In the genomic region with DNA sequence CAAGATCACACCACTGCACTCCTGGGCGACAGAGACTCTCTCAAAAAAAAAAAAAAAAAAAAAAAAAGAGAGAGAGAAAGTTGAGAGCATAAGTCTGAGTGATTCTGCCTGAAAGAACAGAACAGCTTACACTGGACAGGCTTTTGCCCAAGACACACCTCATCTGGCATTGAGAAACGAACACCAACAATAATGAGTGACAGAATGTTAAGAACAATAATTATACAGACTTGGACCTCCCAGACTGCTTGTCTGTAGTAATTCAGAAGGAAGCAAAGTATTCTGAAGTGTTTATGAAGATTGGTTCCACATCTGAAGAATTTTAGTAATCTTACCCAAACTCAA, we compare ENCODE assay signal across 10 cellular contexts. TPM values are rescaled to one million over a fixed set of nuclear protein-coding genes. Genes with fewer than 3 reads are reported as not detected.
DNase-seq lines count a peak whose midpoint lies in the region; ATAC-seq and TF ChIP-seq lines count a peak whose summit lies in the region.
"Had no signal": no experiment of that assay in that cellular context is flagged by ENCODE, and none has a peak within 500 bp of the region (broad histone marks: within the 10 kb centered on the region; RNA-seq: fewer than 3 reads in every experiment).

No MANE protein-coding gene starts in this region.

- H3K36me3 ChIP-seq in prostate gland, result no peaks in the 10 kb centered on the region

- intact Hi-C loops in prostate gland (cut with DNase I), result no loop called here
- intact Hi-C loops in posterior vena cava (cut with DNase I), result no loop called here

- TF ChIP-seq POLR2A in prostate gland (IDR thresholded peaks at IDR 0.05), result no peak

- peaks cover 2% of the 10 kb centered on the region for H3K4me1 ChIP-seq in prostate gland (replicated peaks)

- no peak for DNase-seq in prostate gland (ENCODE audit: low spot score)
- no peak for DNase-seq in DMS79 treated with DMSO at 0.1 percent for 48 hours (lab: John Stamatoyannopoulos, UW)
- DNase-seq in posterior vena cava (ENCODE audit: low spot score), result no peak
- no peak for DNase-seq in NCI-H1436 treated with DMSO at 0.1 percent for 48 hours (lab: John Stamatoyannopoulos, UW)
- DNase-seq: activated CD4-positive, alpha-beta T cell treated with anti-CD3 and anti-CD28 coated beads, Interleukin-2, amount 50 U/mL, for 4 hours; NCI-H2029 treated with DMSO at 0.1 percent for 48 hours had no signal

- WGBS in prostate gland, result 34% methylated on average over 2 of the region's 2 CpGs

- peak overlapping the region; percentile 60 to 94 for H3K27ac ChIP-seq in prostate gland

- no peaks in the 10 kb centered on the region for H3K27me3 ChIP-seq in prostate gland (replicated peaks; ENCODE audit: insufficient read depth)

- no peak for TF ChIP-seq CTCF in prostate gland (IDR thresholded peaks at IDR 0.05)

- no peak overlapping the region for H3K4me3 ChIP-seq in prostate gland

- H3K9me3 ChIP-seq in prostate gland, result no peaks in the 10 kb centered on the region

- ATAC-seq in GM18868 (IDR thresholded peaks at IDR 0.05; ENCODE audit: unreplicated experiment) (peak; percentile 8), HG02588 (IDR thresholded peaks at IDR 0.05; ENCODE audit: unreplicated experiment) (peak; percentile 4), HG03575 (IDR thresholded peaks at IDR 0.05; ENCODE audit: extremely low read depth, insufficient number of reproducible peaks, low FRiP score, unreplicated experiment) (peak; percentile 16), HG03135 (IDR thresholded peaks at IDR 0.05; ENCODE audit: unreplicated experiment) (no peak)

RNA-seq across cellular contexts. Expression of gene ABCC4, which starts 20.0 kb away (rescaled TPM):
- total RNA-seq in prostate gland (10 to 100 TPM; 33.3 to 48.4 TPM), posterior vena cava (10 to 100 TPM; 10.5 to 16.2 TPM)
